In genomic region chr2:177897278-177897677, GRCh38 we compare ENCODE assay signal across 2 cellular contexts.
TF ChIP-seq lines count a peak whose summit lies in the region.

No MANE protein-coding gene starts in this region.

TF ChIP-seq in GM23338, 12 proteins besides CTCF, POLR2A, EP300 and RAD21 (continued from another document):
- no peak for TF ChIP-seq ZNF114 (CRISPR knock-in tag; IDR thresholded peaks at IDR 0.05)
- no peak for TF ChIP-seq POLR2AphosphoS5 (IDR thresholded peaks at IDR 0.05; ENCODE audit: low read depth)
- no peak for TF ChIP-seq ETS1 (IDR thresholded peaks at IDR 0.05)
- no peak for TF ChIP-seq REST (IDR thresholded peaks at IDR 0.05; ENCODE audit: unreplicated experiment)
TF ChIP-seq in GM23338: peak in this region for 0.

TF ChIP-seq in H1, 55 proteins besides CTCF, POLR2A, EP300 and RAD21 (continued from another document):
- TF ChIP-seq ATF2 (IDR thresholded peaks at IDR 0.05; ENCODE audit: low read length) (no peak), CHD7 (IDR thresholded peaks at IDR 0.05; ENCODE audit: insufficient replicate concordance, low read length) (no peak), CBX5 (IDR thresholded peaks at IDR 0.05; ENCODE audit: low read depth, low read length) (no peak), POU5F1 (IDR thresholded peaks at IDR 0.05; ENCODE audit: low read depth, low read length) (no peak), KDM1A (IDR thresholded peaks at IDR 0.05; ENCODE audit: borderline replicate concordance, low read length) (no peak)
